In genomic region chr7:73311421-73311820, GRCh38 we compare ENCODE assay signal across 11 cellular contexts. TPM values are rescaled to one million over a fixed set of nuclear protein-coding genes. Genes with fewer than 3 reads are reported as not detected.
"Had no signal": no experiment of that assay in that cellular context is flagged by ENCODE, and none has a peak within 500 bp of the region (broad histone marks: within the 10 kb centered on the region; RNA-seq: fewer than 3 reads in every experiment).

No MANE protein-coding gene starts in this region.

RNA-seq across cellular contexts. Expression of gene TRIM50, which starts 16.5 kb away (rescaled TPM):
- total RNA-seq: activated CD4-positive, alpha-beta memory T cell treated with anti-CD3 and anti-CD28 coated beads, Interleukin-2, amount 10 ng/mL, durations not matched to agents 7 days and 5 days; activated CD8-positive, alpha-beta memory T cell treated with anti-CD3 and anti-CD28 coated beads, Interleukin-2, amount 10 ng/mL, durations not matched to agents 7 days and 5 days; activated naive CD8-positive, alpha-beta T cell treated with anti-CD3 and anti-CD28 coated beads, Interleukin-2, amount 10 ng/mL, durations not matched to agents 7 days and 5 days; activated T-helper 17 cell treated with anti-CD3 and anti-CD28 coated beads, Interleukin-2, amount 50 U/mL, for 72 hours; ascending aorta; PC-3; SK-MEL-5; T-cell; T-helper 17 cell had no signal

RNA-seq across cellular contexts. Expression of gene FKBP6, which starts 16.5 kb away (rescaled TPM):
- total RNA-seq: activated CD4-positive, alpha-beta memory T cell treated with anti-CD3 and anti-CD28 coated beads, Interleukin-2, amount 10 ng/mL, durations not matched to agents 7 days and 5 days; activated CD8-positive, alpha-beta memory T cell treated with anti-CD3 and anti-CD28 coated beads, Interleukin-2, amount 10 ng/mL, durations not matched to agents 7 days and 5 days; activated naive CD8-positive, alpha-beta T cell treated with anti-CD3 and anti-CD28 coated beads, Interleukin-2, amount 10 ng/mL, durations not matched to agents 7 days and 5 days; activated T-helper 17 cell treated with anti-CD3 and anti-CD28 coated beads, Interleukin-2, amount 50 U/mL, for 72 hours; ascending aorta; PC-3; Peyer's patch; Right ventricle myocardium inferior; SK-MEL-5; T-cell; T-helper 17 cell had no signal
